Comparison of ENCODE assay signal across 8 cellular contexts in genomic region chr17:17766351-17767095, GRCh38.
DNase-seq lines count a peak whose midpoint lies in the region; ATAC-seq, FAIRE-seq and TF ChIP-seq lines count a peak whose summit lies in the region.

No MANE protein-coding gene starts in this region.

- RAD21 ChIA-PET in GM12878 (lab: Charles Lee; ENCODE audit: unreplicated experiment) = no interaction called here

- WGBS in GM12878 (ENCODE audit: insufficient coverage, insufficient replicate concordance, low lambda C conversion rate, missing lambda C conversion rate) = 20% methylated on average over 18 of the region's 20 CpGs

- H3K27me3 ChIP-seq in GM12878 (replicated peaks in 1 of 2; ENCODE audit: control insufficient read depth in 2 of 2, insufficient read depth in 2 of 2, low read length in 1 of 2) = no peaks in the 10 kb centered on the region
- no peaks in the 10 kb centered on the region for H3K27me3 ChIP-seq in rectal smooth muscle tissue (ENCODE audit: control insufficient read depth, insufficient read depth, low read length)

- SMC1A ChIA-PET in GM12878 (lab: Charles Lee; ENCODE audit: uncharacterized antibody, unreplicated experiment) = no interaction called here

- no peaks in the 10 kb centered on the region; the same call in 1 of the 2 replicates for H3K79me2 ChIP-seq in GM12878 (ENCODE audit: control insufficient read depth, insufficient read depth, low read length)

- peak overlapping the region; percentile 31 for H3K4me2 ChIP-seq in GM12878 (ENCODE audit: control insufficient read depth, insufficient read depth)

- H3K4me3 ChIP-seq in GM12878 (no peak overlapping the region), rectal smooth muscle tissue (ENCODE audit: low read length) (no peak overlapping the region)

- CTCF ChIA-PET in GM12878 (lab: Yijun Ruan, JAX) = interaction anchor here (1.1 kb wide), 1 partner anchor 35 kb away, joined by 3 read pairs; no protein-coding TSS in a partner anchor

- peak; percentile 80 for TF ChIP-seq POLR2A in GM12878 (IDR thresholded peaks at IDR 0.05; ENCODE audit: low read depth, low read length)

- no peak for TF ChIP-seq RAD21 in GM12878 (IDR thresholded peaks at IDR 0.05; ENCODE audit: insufficient read depth, low read depth, low read length)

- POLR2A ChIA-PET in GM12878 (lab: Charles Lee) = no interaction called here

- H3K36me3 ChIP-seq in GM12878 (ENCODE audit: control insufficient read depth in 2 of 2, insufficient read depth in 2 of 2, low read length in 1 of 2) (peaks cover 0 to 9% of the 10 kb centered on the region in 2 experiments; a peak in 2 of 4 replicates), rectal smooth muscle tissue (ENCODE audit: control insufficient read depth, insufficient read depth, low read length) (no peaks in the 10 kb centered on the region)

- no peak for TF ChIP-seq EP300 in GM12878 (IDR thresholded peaks at IDR 0.05; ENCODE audit: borderline replicate concordance in 1 of 2, control insufficient read depth in 1 of 2, low read depth in 2 of 2, low read length in 2 of 2)

- ATAC-seq in GM19043 (IDR thresholded peaks at IDR 0.05; ENCODE audit: low read depth, unreplicated experiment) = peak; percentile 60
- ATAC-seq in HG02885 (IDR thresholded peaks at IDR 0.05; ENCODE audit: poor library complexity, unreplicated experiment) = peak; percentile 84
- ATAC-seq in GM12878 = peak; percentile 83
- ATAC-seq in GM18867 (IDR thresholded peaks at IDR 0.05; ENCODE audit: unreplicated experiment) = no peak

- DNase-seq in GM12878 (ENCODE audit: low read depth, low spot score) (no peak), DMS153 treated with DMSO at 0.1 percent for 48 hours (lab: John Stamatoyannopoulos, UW; ENCODE audit: unreplicated experiment) (no peak), NCI-H69 (lab: John Stamatoyannopoulos, UW) (no peak), DMS153 (lab: John Stamatoyannopoulos, UW) (no peak)

- FAIRE-seq in GM12878 (lab: Jason Lieb, UNC) = no peak

- 0 out of 6 replicates have a peak, but pooled peaks of 1 of the 3 experiments have one; percentile 6 for TF ChIP-seq CTCF in GM12878 (IDR thresholded peaks at IDR 0.05 in 2 of 3, conservative IDR thresholded peaks at IDR 0.05 in 1 of 3; ENCODE audit: control insufficient read depth in 2 of 3, extremely low read depth in 1 of 3, insufficient read depth in 1 of 3, low read depth in 3 of 3, low read length in 3 of 3)

- in situ Hi-C loops in GM12878 (cut with MboI) = no loop called here

- BruUV-seq in GM12878 (replicated peaks; lab: Mats Ljungman, UMichigan) = no TSS peak

- peak overlapping the region; percentile 48 for H2AFZ ChIP-seq in GM12878 (ENCODE audit: control insufficient read depth, low read depth, low read length)

- H3K9ac ChIP-seq in GM12878 (ENCODE audit: control insufficient read depth, insufficient read depth, low read length) (peak overlapping the region; percentile 47), rectal smooth muscle tissue (ENCODE audit: low read length) (no peak overlapping the region)

- no peaks in the 10 kb centered on the region for H3K9me3 ChIP-seq in GM12878 (replicated peaks; ENCODE audit: control insufficient read depth, insufficient read depth, low read length)

- H3K27ac ChIP-seq in GM12878 (ENCODE audit: control insufficient read depth, insufficient read depth) = peak overlapping the region; percentile 41
- peak overlapping the region; percentile 33 for H3K27ac ChIP-seq in rectal smooth muscle tissue (ENCODE audit: low read depth, low read length)

- intact Hi-C loops in GM12878 (cut with micrococcal nuclease; ENCODE audit: unreplicated experiment) = no loop called here

- H3K4me1 ChIP-seq in GM12878 (ENCODE audit: control insufficient read depth, insufficient read depth, low read length) = peaks cover 18% of the 10 kb centered on the region
- peaks cover 35% of the 10 kb centered on the region for H3K4me1 ChIP-seq in rectal smooth muscle tissue (ENCODE audit: control insufficient read depth, insufficient read depth, low read length)

- no peaks in the 10 kb centered on the region; the same call in 1 of the 2 replicates for H4K20me1 ChIP-seq in GM12878 (ENCODE audit: control insufficient read depth, insufficient read depth)

TF ChIP-seq in GM12878, 131 proteins besides CTCF, POLR2A, EP300 and RAD21 (continues in another document):
- TF ChIP-seq, protein P1, sequence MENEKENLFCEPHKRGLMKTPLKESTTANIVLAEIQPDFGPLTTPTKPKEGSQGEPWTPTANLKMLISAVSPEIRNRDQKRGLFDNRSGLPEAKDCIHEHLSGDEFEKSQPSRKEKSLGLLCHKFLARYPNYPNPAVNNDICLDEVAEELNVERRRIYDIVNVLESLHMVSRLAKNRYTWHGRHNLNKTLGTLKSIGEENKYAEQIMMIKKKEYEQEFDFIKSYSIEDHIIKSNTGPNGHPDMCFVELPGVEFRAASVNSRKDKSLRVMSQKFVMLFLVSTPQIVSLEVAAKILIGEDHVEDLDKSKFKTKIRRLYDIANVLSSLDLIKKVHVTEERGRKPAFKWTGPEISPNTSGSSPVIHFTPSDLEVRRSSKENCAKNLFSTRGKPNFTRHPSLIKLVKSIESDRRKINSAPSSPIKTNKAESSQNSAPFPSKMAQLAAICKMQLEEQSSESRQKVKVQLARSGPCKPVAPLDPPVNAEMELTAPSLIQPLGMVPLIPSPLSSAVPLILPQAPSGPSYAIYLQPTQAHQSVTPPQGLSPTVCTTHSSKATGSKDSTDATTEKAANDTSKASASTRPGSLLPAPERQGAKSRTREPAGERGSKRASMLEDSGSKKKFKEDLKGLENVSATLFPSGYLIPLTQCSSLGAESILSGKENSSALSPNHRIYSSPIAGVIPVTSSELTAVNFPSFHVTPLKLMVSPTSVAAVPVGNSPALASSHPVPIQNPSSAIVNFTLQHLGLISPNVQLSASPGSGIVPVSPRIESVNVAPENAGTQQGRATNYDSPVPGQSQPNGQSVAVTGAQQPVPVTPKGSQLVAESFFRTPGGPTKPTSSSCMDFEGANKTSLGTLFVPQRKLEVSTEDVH (IDR thresholded peaks at IDR 0.05; ENCODE audit: low read depth, partially characterized antibody) = no peak
- peak; percentile 42; the same call in 1 of the 2 replicates for TF ChIP-seq CREB1 (IDR thresholded peaks at IDR 0.05; ENCODE audit: low read depth)
- TF ChIP-seq PAX8 (IDR thresholded peaks at IDR 0.05) = no peak
- TF ChIP-seq PBX3 (IDR thresholded peaks at IDR 0.05; ENCODE audit: insufficient replicate concordance, low read depth, low read length) = peak; percentile 60
- 0 out of 2 replicates have a peak, but pooled peaks have one; percentile 17 for TF ChIP-seq YY1 (IDR thresholded peaks at IDR 0.05; ENCODE audit: low read depth, low read length)
- no peak for TF ChIP-seq SMAD5 (IDR thresholded peaks at IDR 0.05; ENCODE audit: low read depth)
- TF ChIP-seq, protein P2, sequence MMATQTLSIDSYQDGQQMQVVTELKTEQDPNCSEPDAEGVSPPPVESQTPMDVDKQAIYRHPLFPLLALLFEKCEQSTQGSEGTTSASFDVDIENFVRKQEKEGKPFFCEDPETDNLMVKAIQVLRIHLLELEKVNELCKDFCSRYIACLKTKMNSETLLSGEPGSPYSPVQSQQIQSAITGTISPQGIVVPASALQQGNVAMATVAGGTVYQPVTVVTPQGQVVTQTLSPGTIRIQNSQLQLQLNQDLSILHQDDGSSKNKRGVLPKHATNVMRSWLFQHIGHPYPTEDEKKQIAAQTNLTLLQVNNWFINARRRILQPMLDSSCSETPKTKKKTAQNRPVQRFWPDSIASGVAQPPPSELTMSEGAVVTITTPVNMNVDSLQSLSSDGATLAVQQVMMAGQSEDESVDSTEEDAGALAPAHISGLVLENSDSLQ (IDR thresholded peaks at IDR 0.05) = peak; percentile 87
- TF ChIP-seq TAF1 (IDR thresholded peaks at IDR 0.05; ENCODE audit: borderline replicate concordance, low read depth, low read length) = peak; percentile 24; the same call in 1 of the 2 replicates
- no peak for TF ChIP-seq SIN3A (IDR thresholded peaks at IDR 0.05; ENCODE audit: low read depth, low read length)
- TF ChIP-seq POU2F2 (IDR thresholded peaks at IDR 0.05; ENCODE audit: borderline replicate concordance, low read depth, low read length) = 0 out of 3 replicates have a peak, but pooled peaks have one; percentile 11
- no peak for TF ChIP-seq MEF2A (IDR thresholded peaks at IDR 0.05; ENCODE audit: insufficient read depth, low read depth, low read length)
- no peak for TF ChIP-seq POLR2AphosphoS5 (IDR thresholded peaks at IDR 0.05; ENCODE audit: low read length)
- no peak for TF ChIP-seq KDM1A (IDR thresholded peaks at IDR 0.05; ENCODE audit: borderline replicate concordance)
- TF ChIP-seq E4F1 (IDR thresholded peaks at IDR 0.05; ENCODE audit: borderline replicate concordance, partially characterized antibody) = no peak
- TF ChIP-seq HDAC6 (IDR thresholded peaks at IDR 0.05; ENCODE audit: unreplicated experiment) = no peak
- no peak for TF ChIP-seq EZH2 (IDR thresholded peaks at IDR 0.05; ENCODE audit: borderline replicate concordance, control insufficient read depth, low read depth, low read length)
- TF ChIP-seq HDAC2 (IDR thresholded peaks at IDR 0.05) = no peak
